Comparison of ENCODE assay signal across 9 cellular contexts in the genomic region with DNA sequence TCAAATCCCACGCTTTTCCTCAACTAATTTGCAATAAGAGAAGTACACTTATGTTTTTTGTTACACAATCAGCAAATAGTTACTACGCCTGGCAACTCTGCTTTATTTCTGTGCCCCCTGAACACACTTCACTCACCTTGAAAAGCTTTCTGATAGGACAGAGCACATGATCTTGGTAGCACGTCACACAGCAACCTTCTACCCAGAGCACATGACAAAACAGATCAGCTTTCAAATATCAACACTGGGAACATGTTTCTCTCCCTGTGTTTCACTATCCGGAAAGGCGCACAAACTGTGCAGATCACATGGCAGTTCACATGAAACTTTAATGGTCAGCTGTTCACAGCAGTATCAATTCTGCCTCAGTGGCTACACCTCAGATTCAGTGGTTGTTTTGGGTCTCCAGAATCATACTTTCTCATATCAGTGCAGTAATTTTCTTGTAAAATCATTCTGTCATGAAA. TPM values are rescaled to one million over a fixed set of nuclear protein-coding genes. Genes with fewer than 3 reads are reported as not detected.
DNase-seq lines count a peak whose midpoint lies in the region; TF ChIP-seq lines count a peak whose summit lies in the region.
"Had no signal": no experiment of that assay in that cellular context is flagged by ENCODE, and none has a peak within 500 bp of the region (broad histone marks: within the 10 kb centered on the region; RNA-seq: fewer than 3 reads in every experiment).

No MANE protein-coding gene starts in this region.

- H3K4me1 Mint-ChIP-seq in glutamatergic neuron (ENCODE audit: low read depth, unreplicated experiment) = peaks cover 41% of the 10 kb centered on the region

- no peak overlapping the region for H3K27ac Mint-ChIP-seq in glutamatergic neuron (ENCODE audit: unreplicated experiment)

- H3K9me3 Mint-ChIP-seq in glutamatergic neuron (ENCODE audit: unreplicated experiment) = peaks cover 14% of the 10 kb centered on the region

- no peaks in the 10 kb centered on the region for H3K36me3 ChIP-seq in SU-DHL-6 (ENCODE audit: low read length)
- H3K36me3 ChIP-seq in smooth muscle cell (ENCODE audit: low read depth) = no peaks in the 10 kb centered on the region

- H2AFZ ChIP-seq in SU-DHL-6 (ENCODE audit: low read depth, low read length, severe bottlenecking) = no peak overlapping the region
- H2AFZ ChIP-seq in smooth muscle cell (ENCODE audit: low read depth) = no peak overlapping the region

- no peak overlapping the region for H3K4me3 ChIP-seq in SU-DHL-6 (ENCODE audit: insufficient read depth, low read length, poor library complexity, severe bottlenecking)
- peak overlapping the region; percentile 89 for H3K4me3 ChIP-seq in smooth muscle cell

- H3K4me3 Mint-ChIP-seq in glutamatergic neuron (ENCODE audit: unreplicated experiment) = peak overlapping the region; percentile 95

- H3K27ac ChIP-seq in SU-DHL-6 (ENCODE audit: low read depth, low read length) = no peak overlapping the region
- H3K27ac ChIP-seq in smooth muscle cell (ENCODE audit: low read depth) = peak overlapping the region; percentile 99
- H3K27ac ChIP-seq: SK-N-MC had no signal

- peak overlapping the region; percentile 77 for H3K4me2 ChIP-seq in SU-DHL-6 (ENCODE audit: low read depth, low read length, poor library complexity, severe bottlenecking)
- H3K4me2 ChIP-seq in smooth muscle cell = peak overlapping the region; percentile 86

- H3F3A ChIP-seq in SU-DHL-6 (ENCODE audit: insufficient read depth) (no peaks in the 10 kb centered on the region), smooth muscle cell (ENCODE audit: low read depth) (peaks cover 8% of the 10 kb centered on the region)

- WGBS in smooth muscle cell (ENCODE audit: low lambda C conversion rate) = 55% methylated on average over 5 of the region's 5 CpGs

- no peaks in the 10 kb centered on the region for H3K36me3 Mint-ChIP-seq in glutamatergic neuron (ENCODE audit: unreplicated experiment)

- no peak overlapping the region for H3K9ac ChIP-seq in SU-DHL-6 (ENCODE audit: low read length)
- peak overlapping the region; percentile 99 for H3K9ac ChIP-seq in smooth muscle cell (ENCODE audit: low read depth)

- no peaks in the 10 kb centered on the region for H3K9me3 ChIP-seq in SU-DHL-6 (ENCODE audit: insufficient read depth, low read length)
- H3K9me3 ChIP-seq in smooth muscle cell (replicated peaks; ENCODE audit: low read depth) = no peaks in the 10 kb centered on the region

- H4K20me1 ChIP-seq in SU-DHL-6 (ENCODE audit: low read depth, low read length) = peaks cover 4% of the 10 kb centered on the region; the same call in 1 of the 2 replicates
- peaks cover 67% of the 10 kb centered on the region for H4K20me1 ChIP-seq in smooth muscle cell (ENCODE audit: low read depth)

- peaks cover 11% of the 10 kb centered on the region for H3K27me3 Mint-ChIP-seq in glutamatergic neuron (ENCODE audit: unreplicated experiment)

- H3K79me2 ChIP-seq in SU-DHL-6 (ENCODE audit: insufficient read depth, low read length) = peaks cover 14% of the 10 kb centered on the region
- H3K79me2 ChIP-seq in smooth muscle cell (ENCODE audit: low read depth) = peaks cover 66% of the 10 kb centered on the region

- DNase-seq in NCI-H187 treated with DMSO at 0.1 percent for 48 hours (lab: John Stamatoyannopoulos, UW) (peak; percentile 62), NCI-H187 (lab: John Stamatoyannopoulos, UW) (no peak), glutamatergic neuron (no peak), smooth muscle cell (lab: John Stamatoyannopoulos, UW; ENCODE audit: unreplicated experiment) (no peak), AG08395 (ENCODE audit: low spot score) (no peak)
- no peak for DNase-seq in stimulated activated CD8-positive, alpha-beta memory T cell treated with anti-CD3 and anti-CD28 coated beads, Interleukin-4, amount 100 ng/mL, for 48 hours
- no peak for DNase-seq in NK-92 treated with Interleukin-12 subunit alpha and Interleukin-12 subunit beta, amount 100 ng/mL, for 24 hours (lab: John Stamatoyannopoulos, UW)

- TF ChIP-seq CTCF in SU-DHL-6 (IDR thresholded peaks at IDR 0.05; ENCODE audit: insufficient read depth, low read length, poor library complexity, severe bottlenecking) = no peak
- TF ChIP-seq CTCF in glutamatergic neuron (IDR thresholded peaks at IDR 0.05; ENCODE audit: partially characterized antibody, unreplicated experiment) = no peak
- no peak for TF ChIP-seq CTCF in smooth muscle cell (IDR thresholded peaks at IDR 0.05; ENCODE audit: borderline replicate concordance, insufficient read depth, poor library complexity, severe bottlenecking)

- peaks cover 51% of the 10 kb centered on the region for H3K4me1 ChIP-seq in smooth muscle cell (ENCODE audit: low read depth)

- no peaks in the 10 kb centered on the region for H3K27me3 ChIP-seq in SU-DHL-6 (ENCODE audit: low read length)
- no peaks in the 10 kb centered on the region for H3K27me3 ChIP-seq in smooth muscle cell (ENCODE audit: low read depth)

- no peaks in the 10 kb centered on the region for H3K9me2 ChIP-seq in SU-DHL-6 (replicated peaks; ENCODE audit: insufficient read depth, low read length)

RNA-seq across cellular contexts. Expression of gene SLC19A2, which starts 2.2 kb away (rescaled TPM):
- total RNA-seq in glutamatergic neuron (ENCODE audit: unreplicated experiment) = 12.8 TPM
- 59.4 and 65.2 TPM in 2 replicates for total RNA-seq in smooth muscle cell
- polyA plus RNA-seq in smooth muscle cell = 12.3 and 15.1 TPM in 2 replicates

RNA-seq across cellular contexts. Expression of gene CCDC181, which starts 56.3 kb away (rescaled TPM):
- total RNA-seq in glutamatergic neuron (ENCODE audit: unreplicated experiment) (1.1 TPM), smooth muscle cell (1.5 and 4.1 TPM in 2 replicates)
- 1.3 and 1.4 TPM in 2 replicates for polyA plus RNA-seq in smooth muscle cell
